1 cellular context compared by ENCODE assay signal in genomic region chr2:118832791-118833715, GRCh38.
TF ChIP-seq lines count a peak whose summit lies in the region.

No MANE protein-coding gene starts in this region.

TF ChIP-seq in WTC11, 78 proteins besides CTCF, POLR2A, EP300 and RAD21:
- TF ChIP-seq FOXJ3 (CRISPR knock-in tag; IDR thresholded peaks at IDR 0.05; ENCODE audit: borderline replicate concordance) (no peak), SP1 (CRISPR knock-in tag; conservative IDR thresholded peaks at IDR 0.05) (no peak), CREB1 (CRISPR knock-in tag; IDR thresholded peaks at IDR 0.05) (no peak), JAZF1 (CRISPR knock-in tag; IDR thresholded peaks at IDR 0.05) (no peak), ZNF396 (CRISPR knock-in tag; IDR thresholded peaks at IDR 0.05; ENCODE audit: borderline replicate concordance) (no peak), FOXK1 (CRISPR knock-in tag; IDR thresholded peaks at IDR 0.05) (no peak), TP53 (CRISPR knock-in tag; IDR thresholded peaks at IDR 0.05) (no peak), ZNF232 (CRISPR knock-in tag; IDR thresholded peaks at IDR 0.05) (no peak), MLX (CRISPR knock-in tag; IDR thresholded peaks at IDR 0.05) (no peak), KAT7 (CRISPR knock-in tag; IDR thresholded peaks at IDR 0.05; ENCODE audit: borderline replicate concordance) (no peak)
